8 cellular contexts compared by ENCODE assay signal in the genomic region with DNA sequence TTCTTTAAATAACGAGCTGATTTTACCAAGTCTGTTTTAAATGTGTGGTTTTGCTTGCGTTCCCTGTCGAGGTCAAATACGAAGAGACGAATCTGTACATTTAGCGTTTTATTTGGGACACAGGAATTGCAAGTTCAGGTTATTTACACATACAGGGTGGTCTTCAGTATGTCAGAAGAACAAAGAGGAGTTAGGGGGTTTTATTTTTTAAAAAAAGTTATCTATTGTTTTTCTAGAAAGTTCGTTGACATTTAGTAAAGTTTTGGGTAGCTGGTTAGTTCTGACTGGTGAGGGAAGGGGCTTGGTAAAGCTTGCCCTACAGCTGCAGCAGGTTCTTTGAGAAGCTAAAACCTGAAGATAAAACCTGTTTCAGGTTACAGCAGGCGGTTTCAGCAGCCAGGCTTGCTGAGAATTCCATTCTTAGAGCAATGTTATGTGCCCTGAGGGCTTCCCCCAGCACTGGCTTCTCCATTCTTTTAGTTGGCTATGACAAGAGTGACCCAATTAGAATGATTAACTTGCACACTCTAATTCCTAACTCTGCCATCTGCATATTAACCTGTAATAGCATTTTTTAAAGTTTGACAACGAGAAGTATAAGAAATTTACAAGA. TPM values are rescaled to one million over a fixed set of nuclear protein-coding genes. Genes with fewer than 3 reads are reported as not detected.
DNase-seq lines count a peak whose midpoint lies in the region; ATAC-seq and TF ChIP-seq lines count a peak whose summit lies in the region.

No MANE protein-coding gene starts in this region.

- TF ChIP-seq POLR2A in esophagus squamous epithelium (IDR thresholded peaks at IDR 0.05), result no peak

- no peak for TF ChIP-seq CTCF in RWPE2 (IDR thresholded peaks at IDR 0.05; ENCODE audit: poor library complexity, severe bottlenecking)
- no peak for TF ChIP-seq CTCF in esophagus squamous epithelium (IDR thresholded peaks at IDR 0.05)

- DNase-seq in NCI-H1417 (lab: John Stamatoyannopoulos, UW) (peak in 2 of 3 experiments; percentile 27 to 53), NCI-H1417 treated with DMSO at 0.1 percent for 48 hours (lab: John Stamatoyannopoulos, UW) (no peak), RWPE2 (ENCODE audit: low spot score) (no peak), esophagus squamous epithelium (lab: John Stamatoyannopoulos, UW) (no peak), T-helper 9 cell (no peak), superior temporal gyrus (ENCODE audit: extremely low spot score) (no peak), SIG-M5 (lab: John Stamatoyannopoulos, UW) (no peak)

- H3K36me3 ChIP-seq in RWPE2 (ENCODE audit: low read depth), result no peaks in the 10 kb centered on the region; the same call in 1 of the 2 replicates
- H3K36me3 ChIP-seq in esophagus squamous epithelium, result no peaks in the 10 kb centered on the region

- ATAC-seq in RWPE2 (ENCODE audit: low read depth), result no peak

- peaks cover 6% of the 10 kb centered on the region for H3K4me1 ChIP-seq in RWPE2 (ENCODE audit: insufficient read depth, poor library complexity, severe bottlenecking)
- H3K4me1 ChIP-seq in esophagus squamous epithelium, result peaks cover 9 to 47% (median 21%) of the 10 kb centered on the region in 3 donors

- H3K4me3 ChIP-seq in RWPE2 (ENCODE audit: severe bottlenecking) (no peak overlapping the region), esophagus squamous epithelium (peak overlapping the region in 3 of 4 donors; percentile 57 to 92 (median 74)), skin epidermis (peak overlapping the region in 6 of 7 experiments; percentile 45 to 79 (median 68))

- H3K27ac ChIP-seq in RWPE2 (ENCODE audit: poor library complexity, severe bottlenecking) (peak overlapping the region; percentile 63), esophagus squamous epithelium (peak overlapping the region; percentile 89 to 98 (median 94)), skin epidermis (peak overlapping the region in 17 of 21 experiments; percentile 91 to 100 (median 97))

- 83 to 90% methylated on average over 9 of the region's 9 CpGs for whole genome bisulfite sequencing in esophagus squamous epithelium, 2 donors

- intact Hi-C loops in esophagus squamous epithelium (cut with DNase I), result no loop called here

- H3K9me3 ChIP-seq in RWPE2 (ENCODE audit: severe bottlenecking), result peaks cover 7% of the 10 kb centered on the region
- H3K9me3 ChIP-seq in esophagus squamous epithelium, result no peaks in the 10 kb centered on the region

- H3K27me3 ChIP-seq in RWPE2 (ENCODE audit: insufficient read depth, poor library complexity, severe bottlenecking) (no peaks in the 10 kb centered on the region), esophagus squamous epithelium (no peaks in the 10 kb centered on the region)

RNA-seq across cellular contexts. Expression of a gene that starts 0.8 kb away (rescaled TPM):
- 10 to 100 TPM; 11.7 to 42.9 (median 15.1) TPM for total RNA-seq in esophagus squamous epithelium

Comparison
In these comparisons a context has a peak if more than half of its experiments do, and no peak if none do; other contexts are left out.
1. DNase-seq: peak in NCI-H1417 (2 of 3); none in NCI-H1417 treated with DMSO at 0.1 percent for 48 hours (single experiment), RWPE2 (single experiment), esophagus squamous epithelium (single experiment), T-helper 9 cell (single experiment), superior temporal gyrus (single experiment) and SIG-M5 (single experiment).
2. Peak in every context shown above with its lines, with median percentiles within 50 percentile points of each other: H3K27ac ChIP-seq.